Comparison of ENCODE assay signal across 8 cellular contexts in the genomic region with DNA sequence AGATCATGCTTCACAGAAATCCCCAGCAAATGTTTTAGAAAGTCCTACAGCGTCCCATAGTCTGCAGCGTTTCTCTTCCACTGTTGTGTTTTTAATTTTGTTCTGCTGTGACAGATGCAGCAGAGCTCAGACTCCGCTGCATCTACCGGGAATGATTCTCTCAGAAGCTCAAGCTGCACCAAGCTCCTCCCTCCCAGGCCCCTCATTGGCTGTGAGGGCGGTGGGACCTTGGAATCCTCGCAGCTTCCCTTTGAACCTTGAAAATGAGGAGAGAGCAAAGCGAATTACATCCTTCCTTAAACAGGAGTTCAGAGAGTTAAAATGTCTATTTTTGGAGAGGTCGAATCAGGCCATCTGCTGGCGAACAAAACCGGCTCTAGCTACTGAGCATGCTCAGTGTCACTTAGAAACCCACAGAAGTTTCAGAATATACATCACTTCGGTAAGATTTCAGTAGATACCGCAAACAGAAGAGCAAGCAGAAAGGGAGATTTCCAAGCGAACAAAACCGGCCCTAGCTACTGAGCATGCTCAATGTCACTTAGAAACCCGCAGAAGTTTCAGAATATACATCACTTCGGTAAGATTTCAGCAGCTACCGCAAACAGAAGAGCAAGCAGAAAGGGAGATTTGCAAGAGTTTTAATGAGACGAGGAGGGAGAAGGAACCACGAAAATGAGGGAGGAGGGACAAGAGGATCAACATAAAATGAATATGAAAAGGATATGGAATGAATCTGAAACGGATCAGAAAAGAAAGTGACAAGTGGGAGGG.
A peak's percentile ranks its signal among the peaks of the same experiment; 100 is the strongest.
DNase-seq lines count a peak whose midpoint lies in the region; ATAC-seq and TF ChIP-seq lines count a peak whose summit lies in the region.

TSS of gene ABCD2 (minus strand) at position 144 of the 774 bp plus-strand sequence. CDS start 188 bp downstream, outside the sequence.

- H3K9me3 ChIP-seq in neuron (ENCODE audit: low read length): no peaks in the 10 kb centered on the region

- ATAC-seq in GM21723 (IDR thresholded peaks at IDR 0.05; ENCODE audit: unreplicated experiment): peak; percentile 69

- H3K4me3 ChIP-seq in neuron (ENCODE audit: low read length): peak within 1 kb of the TSS; percentile 76

- H3K27me3 ChIP-seq in neuron (ENCODE audit: insufficient read depth, low read length): no peaks in the 10 kb centered on the region

- H3K36me3 ChIP-seq in neuron (ENCODE audit: insufficient read depth, low read length): no peaks in the 10 kb centered on the region

- peak within 1 kb of the TSS; percentile 37 for H3K27ac ChIP-seq in substantia nigra (ENCODE audit: low read depth, low read length, poor library complexity, severe bottlenecking)

- DNase-seq in EH (ENCODE audit: low read depth) (peak; percentile 78), KBM-7 (peak; percentile 94), foreskin melanocyte (peak; percentile 88), substantia nigra (lab: John Stamatoyannopoulos, UW) (peak in 47 of 49 donors; percentile 4 to 85 (median 64))
- peak; percentile 61 for DNase-seq in activated effector memory CD4-positive, alpha-beta T cell treated with Interleukin-2 at 50 U/mL for 16 hours

- peak within 1 kb of the TSS; percentile 95 for H2AFZ ChIP-seq in neuron (ENCODE audit: low read depth, low read length)

- TF ChIP-seq POLR2A in Raji (IDR thresholded peaks at IDR 0.05; ENCODE audit: insufficient read depth, low read depth, low read length): peak; percentile 17; the same call in 1 of the 2 replicates

- peaks cover 17% of the 10 kb centered on the region for H3K4me1 ChIP-seq in neuron (ENCODE audit: insufficient read depth, low read length)

- in situ Hi-C loops in KBM-7 (cut with MboI; ENCODE audit: low pct_unique_long_range_greater_than_20kb, low sequenced_read_pairs): no loop called here

Comparison
In these comparisons a context has a peak if more than half of its experiments do, and no peak if none do; other contexts are left out.
1. Peak in every context shown above with its lines: DNase-seq, ATAC-seq, H3K4me3 ChIP-seq and H3K27ac ChIP-seq.